Comparison of ENCODE assay signal across 1 cellular context in genomic region chr7:2417178-2417577, GRCh38.
A peak's percentile ranks its signal among the peaks of the same experiment; 100 is the strongest.
TF ChIP-seq lines count a peak whose summit lies in the region.

No MANE protein-coding gene starts in this region.

TF ChIP-seq in WTC11, 78 proteins besides CTCF, POLR2A, EP300 and RAD21:
- TF ChIP-seq ZNF121 (CRISPR knock-in tag; IDR thresholded peaks at IDR 0.05): 0 out of 2 replicates have a peak, but pooled peaks have one; percentile 42
